In genomic region chr9:137461316-137461662, GRCh38 we compare ENCODE assay signal across 15 cellular contexts. TPM values are rescaled to one million over a fixed set of nuclear protein-coding genes. Genes with fewer than 3 reads are reported as not detected.
DNase-seq lines count a peak whose midpoint lies in the region; ATAC-seq and TF ChIP-seq lines count a peak whose summit lies in the region.
"Had no signal": no experiment of that assay in that cellular context is flagged by ENCODE, and none has a peak within 500 bp of the region (broad histone marks: within the 10 kb centered on the region; RNA-seq: fewer than 3 reads in every experiment).

No MANE protein-coding gene starts in this region.

- H3K9me3 ChIP-seq in CD4-positive, CD25-positive, alpha-beta regulatory T cell (ENCODE audit: control insufficient read depth in 2 of 2, low read length in 2 of 2): no peaks in the 10 kb centered on the region

- peaks cover 0 to 42% (median 6%) of the 10 kb centered on the region in 4 donors for H3K4me1 Mint-ChIP-seq in CD4-positive, CD25-positive, alpha-beta regulatory T cell
- H3K4me1 Mint-ChIP-seq in activated T-helper 17 cell treated with anti-CD3 and anti-CD28 coated beads, Interleukin-2, amount 50 U/mL, for 72 hours: no peaks in the 10 kb centered on the region
- H3K4me1 Mint-ChIP-seq in naive thymus-derived CD8-positive, alpha-beta T cell: peaks cover 6 to 47% (median 31%) of the 10 kb centered on the region in 4 donors
- H3K4me1 Mint-ChIP-seq: endodermal cell had no signal

- peak overlapping the region; percentile 86 to 95 (median 87) for H3K27ac Mint-ChIP-seq in CD4-positive, CD25-positive, alpha-beta regulatory T cell
- no peak overlapping the region for H3K27ac Mint-ChIP-seq in activated T-helper 17 cell treated with anti-CD3 and anti-CD28 coated beads, Interleukin-2, amount 50 U/mL, for 72 hours
- peak overlapping the region in 8 of 10 donors; percentile 86 to 98 (median 97) for H3K27ac Mint-ChIP-seq in naive thymus-derived CD8-positive, alpha-beta T cell
- H3K27ac Mint-ChIP-seq: endodermal cell had no signal

- peaks cover 0 to 1% (median 0%) of the 10 kb centered on the region in 7 donors for H3K9me3 Mint-ChIP-seq in CD4-positive, CD25-positive, alpha-beta regulatory T cell
- H3K9me3 Mint-ChIP-seq in activated T-helper 17 cell treated with anti-CD3 and anti-CD28 coated beads, Interleukin-2, amount 50 U/mL, for 72 hours: no peaks in the 10 kb centered on the region
- no peaks in the 10 kb centered on the region for H3K9me3 Mint-ChIP-seq in naive thymus-derived CD8-positive, alpha-beta T cell
- H3K9me3 Mint-ChIP-seq: activated naive CD4-positive, alpha-beta T cell treated with anti-CD3 and anti-CD28 coated beads for 36 hours; endodermal cell had no signal

- no peak for DNase-seq in CD4-positive, CD25-positive, alpha-beta regulatory T cell
- DNase-seq in GM06990 (ENCODE audit: extremely low read depth, insufficient read length) (no peak), GM19238 (ENCODE audit: insufficient read length, low spot score) (no peak), GM03348 (ENCODE audit: low spot score) (no peak)
- peak in 2 of 10 donors; percentile 2 to 77 for DNase-seq in naive thymus-derived CD8-positive, alpha-beta T cell
- DNase-seq: DMS53, NCI-H187 treated with DMSO at 0.1 percent for 48 hours, NCI-H510A treated with DMSO at 0.1 percent for 48 hours had no signal

- POLR2A ChIA-PET in naive thymus-derived CD8-positive, alpha-beta T cell (lab: Charles Lee): interaction anchor here (1.0 to 4.6 kb wide), 5 partner anchors 11 to 220 kb away, joined by 3 to 26 read pairs (median 4); partner anchors contain the start of genes EXD3, NOXA1 and TUBB4B

- peaks cover 69% of the 10 kb centered on the region for H3K4me1 ChIP-seq in CD4-positive, CD25-positive, alpha-beta regulatory T cell (ENCODE audit: control insufficient read depth, insufficient read depth, low read length, poor library complexity, severe bottlenecking)

- H3K36me3 Mint-ChIP-seq in CD4-positive, CD25-positive, alpha-beta regulatory T cell: no peaks in the 10 kb centered on the region
- H3K36me3 Mint-ChIP-seq in activated T-helper 17 cell treated with anti-CD3 and anti-CD28 coated beads, Interleukin-2, amount 50 U/mL, for 72 hours (ENCODE audit: low read depth): peaks cover 7% of the 10 kb centered on the region
- peaks cover 0 to 2% (median 0%) of the 10 kb centered on the region in 3 donors for H3K36me3 Mint-ChIP-seq in naive thymus-derived CD8-positive, alpha-beta T cell

- no peaks in the 10 kb centered on the region for H3K27me3 Mint-ChIP-seq in CD4-positive, CD25-positive, alpha-beta regulatory T cell
- H3K27me3 Mint-ChIP-seq in activated T-helper 17 cell treated with anti-CD3 and anti-CD28 coated beads, Interleukin-2, amount 50 U/mL, for 72 hours: no peaks in the 10 kb centered on the region
- H3K27me3 Mint-ChIP-seq in naive thymus-derived CD8-positive, alpha-beta T cell: peaks cover 0 to 2% (median 0%) of the 10 kb centered on the region in 5 donors

- H3K36me3 ChIP-seq in CD4-positive, CD25-positive, alpha-beta regulatory T cell (ENCODE audit: control insufficient read depth, insufficient read depth, low read length): no peaks in the 10 kb centered on the region
- H3K36me3 ChIP-seq in GM06990 (ENCODE audit: control insufficient read depth, insufficient read depth, low read length): peaks cover 3% of the 10 kb centered on the region
- H3K36me3 ChIP-seq: cardiac muscle cell had no signal

- ATAC-seq in CD4-positive, CD25-positive, alpha-beta regulatory T cell (ENCODE audit: low read depth in 2 of 2): no peak
- ATAC-seq in activated T-helper 17 cell treated with anti-CD3 and anti-CD28 coated beads, Interleukin-2, amount 50 U/mL, for 72 hours (replicated peaks): no peak
- no peak for ATAC-seq in naive thymus-derived CD8-positive, alpha-beta T cell
- no peak for ATAC-seq in GM21576 (IDR thresholded peaks at IDR 0.05; ENCODE audit: unreplicated experiment)

- H3K4me3 Mint-ChIP-seq in CD4-positive, CD25-positive, alpha-beta regulatory T cell: peak overlapping the region in 3 of 4 donors; percentile 36 to 98 (median 43)
- H3K4me3 Mint-ChIP-seq in activated T-helper 17 cell treated with anti-CD3 and anti-CD28 coated beads, Interleukin-2, amount 50 U/mL, for 72 hours: peak overlapping the region; percentile 60
- peak overlapping the region; percentile 19 to 84 (median 48) for H3K4me3 Mint-ChIP-seq in naive thymus-derived CD8-positive, alpha-beta T cell
- H3K4me3 Mint-ChIP-seq: endodermal cell had no signal

- no peak for TF ChIP-seq CTCF in GM06990 (IDR thresholded peaks at IDR 0.05; ENCODE audit: insufficient read depth, low read length, poor library complexity, severe bottlenecking)

- no peaks in the 10 kb centered on the region for H3K27me3 ChIP-seq in CD4-positive, CD25-positive, alpha-beta regulatory T cell (ENCODE audit: control insufficient read depth, insufficient read depth, low read length)
- no peaks in the 10 kb centered on the region for H3K27me3 ChIP-seq in GM06990 (replicated peaks; ENCODE audit: control insufficient read depth, insufficient read depth, low read length)

- H3K4me3 ChIP-seq in CD4-positive, CD25-positive, alpha-beta regulatory T cell (ENCODE audit: low read depth, low read length): no peak overlapping the region
- peak overlapping the region; percentile 28 for H3K4me3 ChIP-seq in GM06990 (replicated peaks; ENCODE audit: low read depth, low read length)
- H3K4me3 ChIP-seq: cardiac muscle cell, SK-N-MC had no signal

- H3K27ac ChIP-seq in CD4-positive, CD25-positive, alpha-beta regulatory T cell (ENCODE audit: insufficient read depth, low read length, poor library complexity, severe bottlenecking): peak overlapping the region; percentile 94
- H3K27ac ChIP-seq: cardiac muscle cell, SK-N-MC had no signal

RNA-seq across cellular contexts. Expression of gene NSMF, which starts 2.2 kb away (rescaled TPM):
- total RNA-seq in CD4-positive, CD25-positive, alpha-beta regulatory T cell: 109 TPM
- polyA plus RNA-seq in CD4-positive, CD25-positive, alpha-beta regulatory T cell: 10 to 100 TPM in 2 of 4 donors, 1 to 10 TPM in 2; 9.3 to 14.5 (median 11.8) TPM
- total RNA-seq in activated T-helper 17 cell treated with anti-CD3 and anti-CD28 coated beads, Interleukin-2, amount 50 U/mL, for 72 hours: 10 to 100 TPM; 26.6 to 35.5 TPM
- total RNA-seq in naive thymus-derived CD8-positive, alpha-beta T cell: 10 to 100 TPM; 19.1 to 19.3 TPM
- 10 to 100 TPM in 1 of 3 donors, 1 to 10 TPM in 2; 7.7 to 14.7 (median 8.2) TPM for polyA plus RNA-seq in naive thymus-derived CD8-positive, alpha-beta T cell

RNA-seq across cellular contexts. Expression of gene ENTPD8, which starts 20.1 kb away (rescaled TPM):
- total RNA-seq in CD4-positive, CD25-positive, alpha-beta regulatory T cell: not detected
- polyA plus RNA-seq in CD4-positive, CD25-positive, alpha-beta regulatory T cell: not detected
- not detected for total RNA-seq in activated T-helper 17 cell treated with anti-CD3 and anti-CD28 coated beads, Interleukin-2, amount 50 U/mL, for 72 hours
- total RNA-seq in naive thymus-derived CD8-positive, alpha-beta T cell: not detected
- not detected for polyA plus RNA-seq in naive thymus-derived CD8-positive, alpha-beta T cell
- total RNA-seq: activated naive CD4-positive, alpha-beta T cell treated with anti-CD3 and anti-CD28 coated beads for 36 hours; MCF 10A had no signal

RNA-seq across cellular contexts. Expression of gene NOXA1, which starts 38.1 kb away (rescaled TPM):
- 3.8 TPM for total RNA-seq in CD4-positive, CD25-positive, alpha-beta regulatory T cell
- 1 to 10 TPM in 2 of 4 donors, under 1 TPM in 2; 0.83 to 3.3 (median 1.4) TPM for polyA plus RNA-seq in CD4-positive, CD25-positive, alpha-beta regulatory T cell
- total RNA-seq in activated T-helper 17 cell treated with anti-CD3 and anti-CD28 coated beads, Interleukin-2, amount 50 U/mL, for 72 hours: under 1 TPM; 0.39 to 0.58 TPM
- total RNA-seq in naive thymus-derived CD8-positive, alpha-beta T cell: 1 to 10 TPM; 4.1 to 4.5 TPM
- 1 to 10 TPM in 2 of 3 donors, under 1 TPM in 1; 0.75 to 1.1 (median 1.1) TPM for polyA plus RNA-seq in naive thymus-derived CD8-positive, alpha-beta T cell

RNA-seq across cellular contexts. Expression of gene EXD3, which starts 38.3 kb away (rescaled TPM):
- total RNA-seq in CD4-positive, CD25-positive, alpha-beta regulatory T cell: 27.3 TPM
- 1 to 10 TPM; 4.7 to 7.2 (median 5.7) TPM for polyA plus RNA-seq in CD4-positive, CD25-positive, alpha-beta regulatory T cell
- total RNA-seq in activated T-helper 17 cell treated with anti-CD3 and anti-CD28 coated beads, Interleukin-2, amount 50 U/mL, for 72 hours: 1 to 10 TPM; 8.8 to 10.0 TPM
- total RNA-seq in naive thymus-derived CD8-positive, alpha-beta T cell: 10 to 100 TPM; 26.4 to 28.3 TPM
- polyA plus RNA-seq in naive thymus-derived CD8-positive, alpha-beta T cell: 1 to 10 TPM; 2.6 to 4.3 (median 3.9) TPM
